1 cellular context compared by ENCODE assay signal in genomic region chr4:177155454-177155853, GRCh38.
TF ChIP-seq lines count a peak whose summit lies in the region.

No MANE protein-coding gene starts in this region.

TF ChIP-seq in SK-N-SH, 30 proteins besides CTCF, POLR2A, EP300 and RAD21:
- TF ChIP-seq ZBTB33 (IDR thresholded peaks at IDR 0.05; ENCODE audit: borderline replicate concordance, low read depth) (no peak), TEAD4 (IDR thresholded peaks at IDR 0.05; ENCODE audit: borderline replicate concordance, insufficient read depth) (no peak), RXRA (IDR thresholded peaks at IDR 0.05; ENCODE audit: borderline replicate concordance, low read depth) (no peak), FOSL2 (IDR thresholded peaks at IDR 0.05; ENCODE audit: borderline replicate concordance, low read depth) (no peak), FOXM1 (IDR thresholded peaks at IDR 0.05; ENCODE audit: low read depth) (no peak)
- TF ChIP-seq, protein P1, sequence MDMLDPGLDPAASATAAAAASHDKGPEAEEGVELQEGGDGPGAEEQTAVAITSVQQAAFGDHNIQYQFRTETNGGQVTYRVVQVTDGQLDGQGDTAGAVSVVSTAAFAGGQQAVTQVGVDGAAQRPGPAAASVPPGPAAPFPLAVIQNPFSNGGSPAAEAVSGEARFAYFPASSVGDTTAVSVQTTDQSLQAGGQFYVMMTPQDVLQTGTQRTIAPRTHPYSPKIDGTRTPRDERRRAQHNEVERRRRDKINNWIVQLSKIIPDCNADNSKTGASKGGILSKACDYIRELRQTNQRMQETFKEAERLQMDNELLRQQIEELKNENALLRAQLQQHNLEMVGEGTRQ (IDR thresholded peaks at IDR 0.05; ENCODE audit: borderline replicate concordance, low read depth, low read length), result no peak
TF ChIP-seq in SK-N-SH: peak in this region for 0.
